In the genomic region with DNA sequence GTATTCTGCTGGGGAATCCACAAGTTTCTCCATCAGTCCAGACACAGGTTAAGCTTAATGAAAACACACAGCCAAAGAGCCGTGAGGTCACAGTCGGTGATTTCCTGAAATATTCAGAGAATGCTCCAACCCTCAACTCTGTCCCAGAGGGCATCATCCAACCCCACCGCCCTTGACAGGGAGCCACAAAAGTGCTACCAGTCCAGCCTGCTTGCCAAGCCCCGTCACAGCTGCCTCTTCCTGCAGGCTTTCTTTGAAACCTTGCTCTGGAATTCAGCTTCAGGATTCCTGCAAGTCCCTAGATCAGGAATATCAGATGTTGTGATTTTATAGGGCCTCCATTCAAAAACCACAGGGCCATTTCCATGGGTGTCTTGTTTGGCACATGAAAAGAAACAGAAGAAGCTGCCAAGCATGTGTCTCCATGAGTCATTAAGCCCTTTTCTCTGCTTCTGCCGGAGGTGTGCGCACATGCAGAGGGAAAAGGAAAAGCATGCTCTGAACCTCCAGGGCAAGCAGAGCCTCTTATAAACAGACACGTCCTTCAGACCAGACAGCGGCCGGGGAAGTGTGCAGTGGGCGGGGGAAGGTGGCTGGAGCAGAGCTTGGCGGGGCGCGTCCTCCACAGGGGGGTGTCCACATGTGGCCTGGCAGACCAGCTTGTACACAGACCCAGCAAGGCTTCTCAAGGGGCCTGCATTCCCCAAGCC, we compare ENCODE assay signal across 8 cellular contexts.
DNase-seq lines count a peak whose midpoint lies in the region; ATAC-seq and TF ChIP-seq lines count a peak whose summit lies in the region.

No MANE protein-coding gene starts in this region.

- DNase-seq in GM12865 (ENCODE audit: low read depth), result peak; percentile 59
- peak; percentile 37 for DNase-seq in SK-N-DZ (ENCODE audit: low spot score)
- DNase-seq in epithelial cell of esophagus (ENCODE audit: low read depth), result peak; percentile 91
- DNase-seq in osteocyte (ENCODE audit: extremely low spot score, unreplicated experiment), result peak; percentile 91
- DNase-seq in activated CD8-positive, alpha-beta memory T cell treated with anti-CD3 and anti-CD28 coated beads, Interleukin-2, amount 50 U/mL, for 4 hours, result no peak
- no peak for DNase-seq in Peyer's patch

- no peak overlapping the region for H3K4me3 Mint-ChIP-seq in osteocyte (ENCODE audit: unreplicated experiment)

- H3K36me3 ChIP-seq in Peyer's patch, result no peaks in the 10 kb centered on the region

- TF ChIP-seq CTCF in GM12865 (IDR thresholded peaks at IDR 0.05; ENCODE audit: insufficient read depth, low read depth, low read length, missing control alignments) (no peak), epithelial cell of esophagus (IDR thresholded peaks at IDR 0.05; ENCODE audit: insufficient read depth, low read depth, low read length, missing control alignments) (no peak), osteocyte (IDR thresholded peaks at IDR 0.05) (no peak), Peyer's patch (IDR thresholded peaks at IDR 0.05) (no peak)

- H3K4me1 Mint-ChIP-seq in osteocyte (ENCODE audit: unreplicated experiment), result peaks cover 32% of the 10 kb centered on the region

- H3K27me3 ChIP-seq in Peyer's patch, result no peaks in the 10 kb centered on the region

- H3K27me3 Mint-ChIP-seq in osteocyte (ENCODE audit: unreplicated experiment), result no peaks in the 10 kb centered on the region

- TF ChIP-seq POLR2A in Peyer's patch (IDR thresholded peaks at IDR 0.05), result no peak

- H3K9me3 ChIP-seq in Peyer's patch, result no peaks in the 10 kb centered on the region

- H3K27ac ChIP-seq in Peyer's patch, result peak overlapping the region in 2 of 4 donors; percentile 42 to 46

- ATAC-seq in HG02678 (IDR thresholded peaks at IDR 0.05; ENCODE audit: unreplicated experiment), result no peak
- ATAC-seq in GM21737 (IDR thresholded peaks at IDR 0.05; ENCODE audit: unreplicated experiment), result no peak

- H3K4me1 ChIP-seq in Peyer's patch, result no peaks in the 10 kb centered on the region

- H3K4me3 ChIP-seq in GM12865 (ENCODE audit: low read depth, low read length) (no peak overlapping the region), epithelial cell of esophagus (ENCODE audit: low read length) (no peak overlapping the region), Peyer's patch (no peak overlapping the region)

- H3K9me3 Mint-ChIP-seq in osteocyte (ENCODE audit: unreplicated experiment), result no peaks in the 10 kb centered on the region

- no peaks in the 10 kb centered on the region for H3K36me3 Mint-ChIP-seq in osteocyte (ENCODE audit: unreplicated experiment)

- peak overlapping the region; percentile 87 for H3K27ac Mint-ChIP-seq in osteocyte (ENCODE audit: unreplicated experiment)

Comparison
In these comparisons a context has a peak if more than half of its experiments do, and no peak if none do; other contexts are left out.
1. DNase-seq: peak in GM12865 (single experiment), SK-N-DZ (single experiment), epithelial cell of esophagus (single experiment) and osteocyte (single experiment); none in activated CD8-positive, alpha-beta memory T cell treated with anti-CD3 and anti-CD28 coated beads, Interleukin-2, amount 50 U/mL, for 4 hours (single experiment) and Peyer's patch (0 of 3).